19 cellular contexts compared by ENCODE assay signal in the genomic region with DNA sequence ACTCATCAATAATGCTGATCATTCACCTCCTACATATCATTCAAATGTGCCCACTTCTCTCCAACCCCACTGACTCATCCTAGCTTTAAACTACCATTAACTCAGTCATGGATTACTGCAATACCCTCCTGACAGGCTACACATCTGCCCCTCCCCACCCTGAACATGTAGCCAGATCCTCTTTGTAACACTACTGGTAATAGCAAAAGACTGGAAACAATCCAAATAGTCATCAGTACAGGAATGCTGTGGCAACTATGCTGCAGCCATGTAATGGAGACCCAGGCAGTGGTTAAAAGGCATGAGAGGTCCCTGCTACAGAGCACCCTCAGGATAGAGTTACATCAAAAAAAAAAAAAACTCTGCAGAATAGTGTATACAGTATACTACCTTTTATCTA. TPM values are rescaled to one million over a fixed set of nuclear protein-coding genes. Genes with fewer than 3 reads are reported as not detected.
A peak's percentile ranks its signal among the peaks of the same experiment; 100 is the strongest.
DNase-seq lines count a peak whose midpoint lies in the region; ATAC-seq, FAIRE-seq and TF ChIP-seq lines count a peak whose summit lies in the region.
"Had no signal": no experiment of that assay in that cellular context is flagged by ENCODE, and none has a peak within 500 bp of the region (broad histone marks: within the 10 kb centered on the region; RNA-seq: fewer than 3 reads in every experiment).

No MANE protein-coding gene starts in this region.

- H3K9me3 Mint-ChIP-seq in MCF 10A (ENCODE audit: unreplicated experiment), result no peaks in the 10 kb centered on the region
- H3K9me3 Mint-ChIP-seq in stimulated activated naive B cell treated with anti-CD40 and anti-IgM and Interleukin-4, amounts not matched to agents 10 μg/mL and 1 μg/mL and 100 μg/mL, for 72 hours, result peaks cover 0 to 4% of the 10 kb centered on the region in 2 donors

- no TSS peak for BruUV-seq in MCF 10A (replicated peaks; lab: Mats Ljungman, UMichigan)

- DNase-seq in MCF 10A (ENCODE audit: unreplicated experiment), result peak; percentile 35
- DNase-seq in breast epithelium (ENCODE audit: low spot score in 2 of 2), result no peak
- peak; percentile 52 for DNase-seq in RCC 7860 (ENCODE audit: low spot score)
- DNase-seq in fibroblast of gingiva (ENCODE audit: low read depth), result peak; percentile 95
- DNase-seq in stimulated activated naive B cell treated with anti-CD40 and anti-IgM and Interleukin-4, amounts not matched to agents 10 μg/mL and 1 μg/mL and 100 μg/mL, for 72 hours, result no peak
- DNase-seq in gastrocnemius medialis, result no peak
- no peak for DNase-seq in H54 (ENCODE audit: insufficient read length, low spot score)
- no peak for DNase-seq in NCI-H2029 (lab: John Stamatoyannopoulos, UW)
- DNase-seq: activated CD4-positive, alpha-beta T cell treated with anti-CD3 and anti-CD28 coated beads for 1 hour; activated effector memory CD4-positive, alpha-beta T cell treated with Interleukin-2 at 50 U/mL for 16 hours; DND-41; GOT3; mucosa of descending colon; NCI-H345 had no signal

- in situ Hi-C loops in gastrocnemius medialis (cut with MboI; ENCODE audit: low sequenced_read_pairs in 4 of 4), result no loop called here

- peaks cover 6% of the 10 kb centered on the region for H3K36me3 ChIP-seq in breast epithelium
- peaks cover 0 to 23% of the 10 kb centered on the region in 2 donors for H3K36me3 ChIP-seq in gastrocnemius medialis
- H3K36me3 ChIP-seq: prostate gland had no signal

- H3K9me3 ChIP-seq in breast epithelium (no peaks in the 10 kb centered on the region), gastrocnemius medialis (no peaks in the 10 kb centered on the region)
- H3K9me3 ChIP-seq: esophagus muscularis mucosa, mucosa of descending colon, prostate gland, vagina had no signal

- H3K4me1 ChIP-seq in breast epithelium, result no peaks in the 10 kb centered on the region
- peaks cover 9 to 22% of the 10 kb centered on the region in 2 donors for H3K4me1 ChIP-seq in gastrocnemius medialis
- H3K4me1 ChIP-seq: prostate gland had no signal

- CTCF ChIA-PET in MCF 10A (lab: Yijun Ruan, JAX), result interaction anchor here (0.6 kb wide), 2 partner anchors 116 to 355 kb away, joined by 3 read pairs; no protein-coding TSS in a partner anchor

- TF ChIP-seq CTCF in MCF 10A (IDR thresholded peaks at IDR 0.05; ENCODE audit: unreplicated experiment) (no peak), breast epithelium (IDR thresholded peaks at IDR 0.05) (no peak), gastrocnemius medialis (IDR thresholded peaks at IDR 0.05 in 4 of 5, conservative IDR thresholded peaks at IDR 0.05 in 1 of 5) (no peak)

- intact Hi-C loops in MCF 10A (cut with micrococcal nuclease), result no loop called here
- intact Hi-C loops in breast epithelium (cut with DNase I; ENCODE audit: low total_unique reads), result no loop called here
- intact Hi-C loops in gastrocnemius medialis (cut with DNase I; ENCODE audit: low total_unique reads), result no loop called here

- no peak overlapping the region for H3K4me3 Mint-ChIP-seq in MCF 10A (ENCODE audit: unreplicated experiment)
- no peak overlapping the region for H3K4me3 Mint-ChIP-seq in stimulated activated naive B cell treated with anti-CD40 and anti-IgM and Interleukin-4, amounts not matched to agents 10 μg/mL and 1 μg/mL and 100 μg/mL, for 72 hours
- H3K4me3 Mint-ChIP-seq: B cell had no signal

- FAIRE-seq in RCC 7860 (lab: Jason Lieb, UNC) (no peak), H54 (lab: Jason Lieb, UNC) (no peak)

- H3K4me3 ChIP-seq in breast epithelium (no peak overlapping the region), gastrocnemius medialis (no peak overlapping the region)
- H3K4me3 ChIP-seq: esophagus muscularis mucosa, mucosa of descending colon, prostate gland, vagina had no signal

- POLR2A ChIA-PET in MCF 10A (lab: Yijun Ruan, JAX), result no interaction called here

- no peak for TF ChIP-seq POLR2A in breast epithelium (IDR thresholded peaks at IDR 0.05)
- no peak for TF ChIP-seq POLR2A in gastrocnemius medialis (IDR thresholded peaks at IDR 0.05)
- no peak for TF ChIP-seq POLR2A in H54 (IDR thresholded peaks at IDR 0.05; ENCODE audit: low read depth, low read length)

- H3K27ac Mint-ChIP-seq in MCF 10A (ENCODE audit: low read depth, unreplicated experiment), result no peak overlapping the region
- H3K27ac Mint-ChIP-seq in stimulated activated naive B cell treated with anti-CD40 and anti-IgM and Interleukin-4, amounts not matched to agents 10 μg/mL and 1 μg/mL and 100 μg/mL, for 72 hours, result peak overlapping the region; percentile 2
- H3K27ac Mint-ChIP-seq: B cell had no signal

- H3K4me1 Mint-ChIP-seq in MCF 10A (ENCODE audit: insufficient read depth, unreplicated experiment), result peaks cover 23% of the 10 kb centered on the region
- H3K4me1 Mint-ChIP-seq in stimulated activated naive B cell treated with anti-CD40 and anti-IgM and Interleukin-4, amounts not matched to agents 10 μg/mL and 1 μg/mL and 100 μg/mL, for 72 hours, result peaks cover 60 to 65% of the 10 kb centered on the region in 2 donors

- ATAC-seq in stimulated activated naive B cell treated with anti-CD40 and anti-IgM and Interleukin-4, amounts not matched to agents 10 μg/mL and 1 μg/mL and 100 μg/mL, for 72 hours (replicated peaks), result no peak
- ATAC-seq in gastrocnemius medialis, result no peak
- ATAC-seq: mucosa of descending colon had no signal

- H3K27ac ChIP-seq in breast epithelium (peak overlapping the region in 1 of 2 donors; percentile 25), gastrocnemius medialis (no peak overlapping the region)
- H3K27ac ChIP-seq: esophagus muscularis mucosa, prostate gland, vagina had no signal

- peaks cover 85% of the 10 kb centered on the region for H3K36me3 Mint-ChIP-seq in MCF 10A (ENCODE audit: insufficient read depth, unreplicated experiment)
- H3K36me3 Mint-ChIP-seq in stimulated activated naive B cell treated with anti-CD40 and anti-IgM and Interleukin-4, amounts not matched to agents 10 μg/mL and 1 μg/mL and 100 μg/mL, for 72 hours, result peaks cover 70 to 92% of the 10 kb centered on the region in 2 donors

- no peaks in the 10 kb centered on the region for H3K27me3 ChIP-seq in breast epithelium
- H3K27me3 ChIP-seq in gastrocnemius medialis, result no peaks in the 10 kb centered on the region
- H3K27me3 ChIP-seq: esophagus muscularis mucosa, vagina had no signal

- no peaks in the 10 kb centered on the region for H3K27me3 Mint-ChIP-seq in MCF 10A (ENCODE audit: insufficient read depth, unreplicated experiment)
- H3K27me3 Mint-ChIP-seq in stimulated activated naive B cell treated with anti-CD40 and anti-IgM and Interleukin-4, amounts not matched to agents 10 μg/mL and 1 μg/mL and 100 μg/mL, for 72 hours, result no peaks in the 10 kb centered on the region
- H3K27me3 Mint-ChIP-seq: B cell had no signal

RNA-seq across cellular contexts. Expression of gene SLC43A3, which starts 16.6 kb away (rescaled TPM):
- total RNA-seq in MCF 10A (2022), result 96.6 and 112 TPM in 2 replicates
- total RNA-seq in breast epithelium, result 100 to 1,000 TPM; 104 to 130 (median 105) TPM
- total RNA-seq in gastrocnemius medialis, result 10 to 100 TPM; 13.9 to 22.5 (median 20.3) TPM

RNA-seq across cellular contexts. Expression of gene PRG2, which starts 19.8 kb away (rescaled TPM):
- total RNA-seq in MCF 10A (2022), result 0.25 TPM in 1 of 2 replicates, not detected in the other
- 1 to 10 TPM in 1 of 3 donors, not detected in 2; 1.1 TPM for total RNA-seq in breast epithelium
- total RNA-seq in gastrocnemius medialis, result not detected
- total RNA-seq: B cell, vagina had no signal

RNA-seq across cellular contexts. Expression of gene PRG3, which starts 29.3 kb away (rescaled TPM):
- total RNA-seq in MCF 10A (2022), result not detected in 2 replicates
- total RNA-seq in breast epithelium, result not detected
- not detected for total RNA-seq in gastrocnemius medialis
- total RNA-seq: B cell, esophagus muscularis mucosa, mucosa of descending colon, OCI-LY7, prostate gland, vagina had no signal

RNA-seq across cellular contexts. Expression of gene RTN4RL2, which starts 50.0 kb away (rescaled TPM):
- 2.0 and 3.2 TPM in 2 replicates for total RNA-seq in MCF 10A (2022)
- 1 to 10 TPM in 2 of 3 donors, under 1 TPM in 1; 0.32 to 2.3 (median 1.8) TPM for total RNA-seq in breast epithelium
- 1 to 10 TPM in 1 of 4 donors, under 1 TPM in 3; 0.13 to 2.8 (median 0.77) TPM for total RNA-seq in gastrocnemius medialis

Comparison
In these comparisons a context has a peak if more than half of its experiments do, and no peak if none do; other contexts are left out.
1. DNase-seq: peak in MCF 10A (single experiment), RCC 7860 (single experiment) and fibroblast of gingiva (single experiment); none in breast epithelium (0 of 2), stimulated activated naive B cell treated with anti-CD40 and anti-IgM and Interleukin-4, amounts not matched to agents 10 μg/mL and 1 μg/mL and 100 μg/mL, for 72 hours (single experiment), gastrocnemius medialis (0 of 2), H54 (single experiment) and NCI-H2029 (single experiment).